1 cellular context compared by ENCODE assay signal in the genomic region with DNA sequence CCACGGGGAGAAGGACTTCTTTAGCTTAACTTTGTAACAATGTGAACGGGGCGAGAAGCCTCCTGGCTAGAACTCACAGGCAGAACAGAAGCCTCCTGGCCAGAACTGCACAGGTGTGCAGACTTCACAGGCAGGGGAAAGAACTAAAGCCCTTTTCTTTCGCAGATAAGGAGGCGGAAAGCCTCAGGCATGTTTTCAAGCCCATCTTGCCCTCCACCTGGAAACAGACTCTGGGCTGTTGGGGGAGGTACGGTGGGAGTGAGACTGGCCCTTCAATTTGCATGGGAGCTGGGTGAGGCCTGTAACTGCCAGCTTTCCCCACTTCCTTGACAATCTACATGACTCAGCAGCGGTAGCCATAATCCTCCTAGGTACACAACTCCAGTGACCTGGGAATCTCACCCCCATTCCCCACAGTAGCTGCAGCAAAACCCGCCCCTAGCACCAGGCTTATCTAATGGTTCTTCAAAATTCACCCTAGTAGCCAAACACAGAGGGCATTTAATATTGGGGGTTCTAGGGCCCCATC.
TF ChIP-seq lines count a peak whose summit lies in the region.

No MANE protein-coding gene starts in this region.

TF ChIP-seq in WTC11, 78 proteins besides CTCF, POLR2A, EP300 and RAD21 (continued from another document):
- TF ChIP-seq, protein P1, sequence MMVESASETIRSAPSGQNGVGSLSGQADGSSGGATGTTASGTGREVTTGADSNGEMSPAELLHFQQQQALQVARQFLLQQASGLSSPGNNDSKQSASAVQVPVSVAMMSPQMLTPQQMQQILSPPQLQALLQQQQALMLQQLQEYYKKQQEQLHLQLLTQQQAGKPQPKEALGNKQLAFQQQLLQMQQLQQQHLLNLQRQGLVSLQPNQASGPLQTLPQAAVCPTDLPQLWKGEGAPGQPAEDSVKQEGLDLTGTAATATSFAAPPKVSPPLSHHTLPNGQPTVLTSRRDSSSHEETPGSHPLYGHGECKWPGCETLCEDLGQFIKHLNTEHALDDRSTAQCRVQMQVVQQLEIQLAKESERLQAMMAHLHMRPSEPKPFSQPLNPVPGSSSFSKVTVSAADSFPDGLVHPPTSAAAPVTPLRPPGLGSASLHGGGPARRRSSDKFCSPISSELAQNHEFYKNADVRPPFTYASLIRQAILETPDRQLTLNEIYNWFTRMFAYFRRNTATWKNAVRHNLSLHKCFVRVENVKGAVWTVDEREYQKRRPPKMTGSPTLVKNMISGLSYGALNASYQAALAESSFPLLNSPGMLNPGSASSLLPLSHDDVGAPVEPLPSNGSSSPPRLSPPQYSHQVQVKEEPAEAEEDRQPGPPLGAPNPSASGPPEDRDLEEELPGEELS (CRISPR knock-in tag; IDR thresholded peaks at IDR 0.05) = no peak
- no peak for TF ChIP-seq ZNF232 (CRISPR knock-in tag; IDR thresholded peaks at IDR 0.05)
- TF ChIP-seq, protein P2, sequence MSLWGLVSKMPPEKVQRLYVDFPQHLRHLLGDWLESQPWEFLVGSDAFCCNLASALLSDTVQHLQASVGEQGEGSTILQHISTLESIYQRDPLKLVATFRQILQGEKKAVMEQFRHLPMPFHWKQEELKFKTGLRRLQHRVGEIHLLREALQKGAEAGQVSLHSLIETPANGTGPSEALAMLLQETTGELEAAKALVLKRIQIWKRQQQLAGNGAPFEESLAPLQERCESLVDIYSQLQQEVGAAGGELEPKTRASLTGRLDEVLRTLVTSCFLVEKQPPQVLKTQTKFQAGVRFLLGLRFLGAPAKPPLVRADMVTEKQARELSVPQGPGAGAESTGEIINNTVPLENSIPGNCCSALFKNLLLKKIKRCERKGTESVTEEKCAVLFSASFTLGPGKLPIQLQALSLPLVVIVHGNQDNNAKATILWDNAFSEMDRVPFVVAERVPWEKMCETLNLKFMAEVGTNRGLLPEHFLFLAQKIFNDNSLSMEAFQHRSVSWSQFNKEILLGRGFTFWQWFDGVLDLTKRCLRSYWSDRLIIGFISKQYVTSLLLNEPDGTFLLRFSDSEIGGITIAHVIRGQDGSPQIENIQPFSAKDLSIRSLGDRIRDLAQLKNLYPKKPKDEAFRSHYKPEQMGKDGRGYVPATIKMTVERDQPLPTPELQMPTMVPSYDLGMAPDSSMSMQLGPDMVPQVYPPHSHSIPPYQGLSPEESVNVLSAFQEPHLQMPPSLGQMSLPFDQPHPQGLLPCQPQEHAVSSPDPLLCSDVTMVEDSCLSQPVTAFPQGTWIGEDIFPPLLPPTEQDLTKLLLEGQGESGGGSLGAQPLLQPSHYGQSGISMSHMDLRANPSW (CRISPR knock-in tag; conservative IDR thresholded peaks at IDR 0.05; ENCODE audit: low read depth) = no peak
- TF ChIP-seq ZNF416 (CRISPR knock-in tag; IDR thresholded peaks at IDR 0.05) = no peak
- TF ChIP-seq TEAD1 (CRISPR knock-in tag; IDR thresholded peaks at IDR 0.05) = no peak
- TF ChIP-seq TEAD4 (CRISPR knock-in tag; IDR thresholded peaks at IDR 0.05) = no peak
- TF ChIP-seq, protein P3, sequence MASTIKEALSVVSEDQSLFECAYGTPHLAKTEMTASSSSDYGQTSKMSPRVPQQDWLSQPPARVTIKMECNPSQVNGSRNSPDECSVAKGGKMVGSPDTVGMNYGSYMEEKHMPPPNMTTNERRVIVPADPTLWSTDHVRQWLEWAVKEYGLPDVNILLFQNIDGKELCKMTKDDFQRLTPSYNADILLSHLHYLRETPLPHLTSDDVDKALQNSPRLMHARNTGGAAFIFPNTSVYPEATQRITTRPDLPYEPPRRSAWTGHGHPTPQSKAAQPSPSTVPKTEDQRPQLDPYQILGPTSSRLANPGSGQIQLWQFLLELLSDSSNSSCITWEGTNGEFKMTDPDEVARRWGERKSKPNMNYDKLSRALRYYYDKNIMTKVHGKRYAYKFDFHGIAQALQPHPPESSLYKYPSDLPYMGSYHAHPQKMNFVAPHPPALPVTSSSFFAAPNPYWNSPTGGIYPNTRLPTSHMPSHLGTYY (CRISPR knock-in tag; IDR thresholded peaks at IDR 0.05) = no peak
- TF ChIP-seq GRHL2 (CRISPR knock-in tag; IDR thresholded peaks at IDR 0.05; ENCODE audit: insufficient replicate concordance, severe bottlenecking) = no peak
- no peak for TF ChIP-seq JUN (CRISPR knock-in tag; IDR thresholded peaks at IDR 0.05)
- TF ChIP-seq HMGA2 (CRISPR knock-in tag; IDR thresholded peaks at IDR 0.05) = no peak
- TF ChIP-seq SOX15 (CRISPR knock-in tag; IDR thresholded peaks at IDR 0.05) = no peak
- no peak for TF ChIP-seq GABPB1 (CRISPR knock-in tag; IDR thresholded peaks at IDR 0.05)
- TF ChIP-seq ZNF138 (CRISPR knock-in tag; conservative IDR thresholded peaks at IDR 0.05) = no peak
- TF ChIP-seq, protein P4, sequence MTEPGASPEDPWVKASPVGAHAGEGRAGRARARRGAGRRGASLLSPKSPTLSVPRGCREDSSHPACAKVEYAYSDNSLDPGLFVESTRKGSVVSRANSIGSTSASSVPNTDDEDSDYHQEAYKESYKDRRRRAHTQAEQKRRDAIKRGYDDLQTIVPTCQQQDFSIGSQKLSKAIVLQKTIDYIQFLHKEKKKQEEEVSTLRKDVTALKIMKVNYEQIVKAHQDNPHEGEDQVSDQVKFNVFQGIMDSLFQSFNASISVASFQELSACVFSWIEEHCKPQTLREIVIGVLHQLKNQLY (CRISPR knock-in tag; IDR thresholded peaks at IDR 0.05) = no peak
TF ChIP-seq in WTC11: peak in this region for 0.
